Comparison of ENCODE assay signal across 18 cellular contexts in genomic region chr3:33186524-33187367, GRCh38. TPM values are rescaled to one million over a fixed set of nuclear protein-coding genes. Genes with fewer than 3 reads are reported as not detected.
DNase-seq lines count a peak whose midpoint lies in the region; ATAC-seq and TF ChIP-seq lines count a peak whose summit lies in the region.
"Had no signal": no experiment of that assay in that cellular context is flagged by ENCODE, and none has a peak within 500 bp of the region (broad histone marks: within the 10 kb centered on the region; RNA-seq: fewer than 3 reads in every experiment).

No MANE protein-coding gene starts in this region.

- H3K9me3 Mint-ChIP-seq in HFFc6 = no peaks in the 10 kb centered on the region

- no peak overlapping the region for H3K4me3 ChIP-seq in body of pancreas
- H3K4me3 ChIP-seq: right lobe of liver had no signal

- H3K27ac Mint-ChIP-seq in HFFc6 = no peak overlapping the region; the same call in 1 of the 2 replicates

- H3K4me3 Mint-ChIP-seq in HFFc6 = no peak overlapping the region

- H3K27me3 Mint-ChIP-seq in HFFc6 (ENCODE audit: insufficient read depth) = peaks cover 11% of the 10 kb centered on the region

- peaks cover 7% of the 10 kb centered on the region; the same call in 1 of the 2 replicates for H3K4me1 Mint-ChIP-seq in HFFc6 (ENCODE audit: low read depth)

- no peaks in the 10 kb centered on the region for H3K9me3 ChIP-seq in body of pancreas
- H3K9me3 ChIP-seq: right lobe of liver had no signal

- H3K27ac ChIP-seq in foreskin keratinocyte (no peak overlapping the region), body of pancreas (no peak overlapping the region)
- H3K27ac ChIP-seq: epithelial cell of prostate, right lobe of liver had no signal

- TF ChIP-seq POLR2A in body of pancreas (IDR thresholded peaks at IDR 0.05) = no peak

- H3K4me1 ChIP-seq in foreskin keratinocyte = no peaks in the 10 kb centered on the region
- H3K4me1 ChIP-seq in body of pancreas = no peaks in the 10 kb centered on the region
- H3K4me1 ChIP-seq: right lobe of liver had no signal

- peak; percentile 40 for ATAC-seq in foreskin keratinocyte
- no peak for ATAC-seq in GM21515 (IDR thresholded peaks at IDR 0.05; ENCODE audit: unreplicated experiment)
- no peak for ATAC-seq in body of pancreas
- ATAC-seq: Right ventricle myocardium inferior had no signal

- TF ChIP-seq CTCF in HFFc6 (IDR thresholded peaks at IDR 0.05) (no peak), foreskin keratinocyte (conservative IDR thresholded peaks at IDR 0.05) (no peak), body of pancreas (IDR thresholded peaks at IDR 0.05) (no peak)

- peaks cover 4% of the 10 kb centered on the region for H3K27me3 ChIP-seq in foreskin keratinocyte
- H3K27me3 ChIP-seq in body of pancreas = no peaks in the 10 kb centered on the region
- H3K27me3 ChIP-seq: right lobe of liver had no signal

- intact Hi-C loops in body of pancreas (cut with DNase I) = no loop called here

- H3K36me3 Mint-ChIP-seq in HFFc6 (ENCODE audit: low read depth) = no peaks in the 10 kb centered on the region

- WGBS in body of pancreas, 2 donors = 91% methylated on average over 13 of the region's 13 CpGs

- no peaks in the 10 kb centered on the region for H3K36me3 ChIP-seq in body of pancreas (replicated peaks in 1 of 2; ENCODE audit: insufficient read depth in 1 of 2, low read depth in 2 of 2)
- H3K36me3 ChIP-seq: right lobe of liver had no signal

- DNase-seq in HFFc6 (peak; percentile 7), amniotic epithelial cell (ENCODE audit: low read depth) (peak; percentile 28), foreskin keratinocyte (peak; percentile 17 to 45), stromal cell of bone marrow (ENCODE audit: low read depth) (peak; percentile 9), HCEC 1CT (no peak), body of pancreas (no peak)
- DNase-seq: amniotic stem cell; cortex of kidney; DMS79 treated with DMSO at 0.1 percent for 48 hours; midbrain; NCI-H2227 treated with DMSO at 0.1 percent for 48 hours; NK-92 treated with Interleukin-12 subunit alpha and Interleukin-12 subunit beta, amount 100 ng/mL, for 24 hours; stimulated activated CD4-positive, alpha-beta T cell treated with anti-CD3 and anti-CD28 coated beads, Interleukin-2, amount 100 ng/mL, for 24 hours had no signal

RNA-seq across cellular contexts. Expression of gene SUSD5, which starts 31.9 kb away (rescaled TPM):
- under 1 TPM; 0.33 to 0.74 (median 0.43) TPM for total RNA-seq in HFFc6 (2021; fragmentation: NEBNext Ultra II Directional; extraction: Animal tissue kit (Norgen Biotek cat#: 25700))
- total RNA-seq in foreskin keratinocyte = 0.07 and 0.14 TPM in 2 replicates
- polyA plus RNA-seq in foreskin keratinocyte = 0.02 and 0.03 TPM in 2 replicates
- total RNA-seq in body of pancreas = 1 to 10 TPM in 1 of 2 donors, not detected in 1; 1.8 TPM
- total RNA-seq: T-helper 2 cell treated with Interferon-gamma antibody and Interleukin-4, amounts not matched to agents 100 ng/mL and 5 ng/mL, for 36 hours had no signal

Comparison
In these comparisons a context has a peak if more than half of its experiments do, and no peak if none do; other contexts are left out.
1. DNase-seq: peak in HFFc6 (single experiment), amniotic epithelial cell (single experiment), foreskin keratinocyte (2 of 2) and stromal cell of bone marrow (single experiment); none in HCEC 1CT (single experiment) and body of pancreas (0 of 4).